26 cellular contexts compared by ENCODE assay signal in genomic region chr7:132980406-132980805, GRCh38.
"Had no signal": no experiment of that assay in that cellular context is flagged by ENCODE, and none has a peak within 500 bp of the region (broad histone marks: within the 10 kb centered on the region; RNA-seq: fewer than 3 reads in every experiment).

No MANE protein-coding gene starts in this region.

- H3K27me3 ChIP-seq: dorsolateral prefrontal cortex, foreskin keratinocyte, gastroesophageal sphincter, heart left ventricle, hepatocyte, left lung, ovary, sigmoid colon, stomach, thyroid gland had no signal

- H3K9me3 ChIP-seq: gastroesophageal sphincter, heart left ventricle, left lung, ovary, psoas muscle, sigmoid colon, stomach, thyroid gland had no signal

- H3K4me2 ChIP-seq: hepatocyte had no signal

- DNase-seq: dorsolateral prefrontal cortex; effector CD4-positive, alpha-beta T cell; foreskin keratinocyte; heart left ventricle; kidney; left lung; mesendoderm; midbrain; naive thymus-derived CD4-positive, alpha-beta T cell; occipital lobe; ovary; posterior cingulate gyrus; psoas muscle; right cardiac atrium; sigmoid colon; stimulated activated CD4-positive, alpha-beta T cell treated with anti-CD3 and anti-CD28 coated beads, Interleukin-2, amount 100 ng/mL, for 24 hours; stimulated activated CD4-positive, alpha-beta T cell treated with anti-CD3 and anti-CD28 coated beads, Interleukin-4, amount 100 ng/mL, for 24 hours; stimulated activated naive CD4-positive, alpha-beta T cell treated with Interleukin-2 at 50 U/mL for 16 hours; stomach; thyroid gland; trophoblast cell had no signal

- H3K4me3 ChIP-seq: dorsolateral prefrontal cortex, gastroesophageal sphincter, heart left ventricle, hepatocyte, left lung, ovary, psoas muscle, sigmoid colon, stomach, thyroid gland had no signal

- H3K27ac Mint-ChIP-seq: stimulated activated effector memory CD8-positive, alpha-beta T cell treated with anti-CD3 and anti-CD28 coated beads, Interleukin-12 subunit alpha, Interleukin-12 subunit beta, amount 100 ng/mL, for 72 hours had no signal

- ATAC-seq: esophagus mucosa; foreskin keratinocyte; gastroesophageal sphincter; heart left ventricle; left lung; naive thymus-derived CD4-positive, alpha-beta T cell; psoas muscle; right cardiac atrium; stimulated activated effector memory CD8-positive, alpha-beta T cell treated with anti-CD3 and anti-CD28 coated beads, Interleukin-12 subunit alpha, Interleukin-12 subunit beta, amount 100 ng/mL, for 72 hours had no signal

- H3K4me3 Mint-ChIP-seq: naive thymus-derived CD4-positive, alpha-beta T cell; stimulated activated effector memory CD8-positive, alpha-beta T cell treated with anti-CD3 and anti-CD28 coated beads, Interleukin-12 subunit alpha, Interleukin-12 subunit beta, amount 100 ng/mL, for 72 hours had no signal

- H3K27ac ChIP-seq: dorsolateral prefrontal cortex, epithelial cell of prostate, foreskin keratinocyte, gastroesophageal sphincter, heart left ventricle, hepatocyte, left lung, ovary, psoas muscle, sigmoid colon, stomach, thyroid gland had no signal

- H3K27me3 Mint-ChIP-seq: naive thymus-derived CD4-positive, alpha-beta T cell had no signal

- H3K9me3 Mint-ChIP-seq: stimulated activated effector memory CD8-positive, alpha-beta T cell treated with anti-CD3 and anti-CD28 coated beads, Interleukin-12 subunit alpha, Interleukin-12 subunit beta, amount 100 ng/mL, for 72 hours had no signal

- H3K4me1 ChIP-seq: foreskin keratinocyte, left lung, thyroid gland had no signal

- H3K36me3 ChIP-seq: gastroesophageal sphincter, heart left ventricle, left lung, ovary, sigmoid colon, stomach, thyroid gland had no signal

- H2AFZ ChIP-seq: hepatocyte had no signal
